9 cellular contexts compared by ENCODE assay signal in genomic region chr2:69917854-69918253, GRCh38. TPM values are rescaled to one million over a fixed set of nuclear protein-coding genes. Genes with fewer than 3 reads are reported as not detected.
DNase-seq lines count a peak whose midpoint lies in the region; ATAC-seq, FAIRE-seq and TF ChIP-seq lines count a peak whose summit lies in the region.
"Had no signal": no experiment of that assay in that cellular context is flagged by ENCODE, and none has a peak within 500 bp of the region (broad histone marks: within the 10 kb centered on the region; RNA-seq: fewer than 3 reads in every experiment).

No MANE protein-coding gene starts in this region.

- H4K8ac ChIP-seq in neuronal stem cell (ENCODE audit: low read depth, low read length), result no peak overlapping the region

- H3K27me3 Mint-ChIP-seq in astrocyte (ENCODE audit: low read depth, unreplicated experiment), result no peaks in the 10 kb centered on the region

- H3K36me3 ChIP-seq in left ventricle myocardium inferior, result peaks cover 32% of the 10 kb centered on the region
- no peaks in the 10 kb centered on the region for H3K36me3 ChIP-seq in astrocyte (ENCODE audit: insufficient read depth, low read length)
- no peaks in the 10 kb centered on the region for H3K36me3 ChIP-seq in kidney epithelial cell (ENCODE audit: control insufficient read depth, insufficient read depth, low read length)
- peaks cover 4 to 37% of the 10 kb centered on the region in 2 donors for H3K36me3 ChIP-seq in neuronal stem cell (replicated peaks in 1 of 2; ENCODE audit: control insufficient read depth in 2 of 2, insufficient read depth in 2 of 2, low read length in 2 of 2)

- H3K79me1 ChIP-seq in neuronal stem cell (ENCODE audit: low read depth, low read length), result peaks cover 2% of the 10 kb centered on the region

- no CpG with 5 or more reads among the region's 3 CpGs for WGBS in neuronal stem cell (ENCODE audit: extremely low coverage in 2 of 2, insufficient read length in 2 of 2, insufficient replicate concordance in 1 of 2), 2 donors

- peak overlapping the region; percentile 62 for H2AFZ ChIP-seq in astrocyte (ENCODE audit: low read depth, low read length)
- H2AFZ ChIP-seq in neuronal stem cell (ENCODE audit: low read length), result no peak overlapping the region

- no peaks in the 10 kb centered on the region for H3K9me3 ChIP-seq in left ventricle myocardium inferior (replicated peaks)
- no peaks in the 10 kb centered on the region for H3K9me3 ChIP-seq in astrocyte (ENCODE audit: insufficient read depth, low read depth, low read length)
- no peaks in the 10 kb centered on the region for H3K9me3 ChIP-seq in neuronal stem cell (replicated peaks in 1 of 2; ENCODE audit: control insufficient read depth in 2 of 2, insufficient read depth in 1 of 2, low read depth in 1 of 2, low read length in 2 of 2)

- peak overlapping the region; percentile 88 for H3K4me3 Mint-ChIP-seq in astrocyte (ENCODE audit: unreplicated experiment)

- H4K91ac ChIP-seq in neuronal stem cell (ENCODE audit: low read depth, low read length, poor library complexity), result no peak overlapping the region

- H2BK15ac ChIP-seq in neuronal stem cell (ENCODE audit: low read length), result no peak overlapping the region

- H3K36me3 Mint-ChIP-seq in astrocyte (ENCODE audit: low read depth, unreplicated experiment), result peaks cover 9% of the 10 kb centered on the region

- H3K4me1 ChIP-seq in left ventricle myocardium inferior (peaks cover 51% of the 10 kb centered on the region), astrocyte (ENCODE audit: insufficient read depth, low read length) (peaks cover 19% of the 10 kb centered on the region), neuronal stem cell (ENCODE audit: control insufficient read depth in 2 of 2, insufficient read depth in 1 of 2, low read depth in 1 of 2, low read length in 2 of 2) (peaks cover 0 to 3% of the 10 kb centered on the region in 2 donors)

- DNase-seq in left ventricle myocardium inferior (no peak), Right ventricle myocardium inferior (ENCODE audit: missing footprints) (no peak), astrocyte (ENCODE audit: low read depth) (peak; percentile 86), kidney epithelial cell (ENCODE audit: low read depth) (peak; percentile 45), NCI-H446 (lab: John Stamatoyannopoulos, UW) (no peak), foreskin melanocyte (no peak), NCI-H1092 (lab: John Stamatoyannopoulos, UW) (no peak), neuronal stem cell (ENCODE audit: low spot score) (no peak)
- DNase-seq: DMS 273 treated with DMSO at 0.1 percent for 48 hours had no signal

- no peak overlapping the region for H3K14ac ChIP-seq in neuronal stem cell (ENCODE audit: low read length)

- H2AK5ac ChIP-seq in neuronal stem cell (ENCODE audit: low read depth, low read length), result no peak overlapping the region

- H4K20me1 ChIP-seq in astrocyte (ENCODE audit: insufficient read depth, low read length), result no peaks in the 10 kb centered on the region

- no peak overlapping the region for H2BK12ac ChIP-seq in neuronal stem cell (ENCODE audit: low read length)

- no peaks in the 10 kb centered on the region for H3K9me3 Mint-ChIP-seq in astrocyte (ENCODE audit: unreplicated experiment)

- H3K4me3 ChIP-seq in left ventricle myocardium inferior, result no peak overlapping the region
- H3K4me3 ChIP-seq in astrocyte (ENCODE audit: insufficient read depth, low read depth, low read length), result no peak overlapping the region
- H3K4me3 ChIP-seq in kidney epithelial cell (ENCODE audit: low read depth, low read length), result no peak overlapping the region
- H3K4me3 ChIP-seq in neuronal stem cell (ENCODE audit: low read length in 2 of 2), result no peak overlapping the region

- ATAC-seq in Right ventricle myocardium inferior, result no peak

- H3K27me3 ChIP-seq in left ventricle myocardium inferior (ENCODE audit: low read depth), result no peaks in the 10 kb centered on the region
- H3K27me3 ChIP-seq in astrocyte (ENCODE audit: insufficient read depth, low read length), result no peaks in the 10 kb centered on the region
- H3K27me3 ChIP-seq in kidney epithelial cell (ENCODE audit: control insufficient read depth, insufficient read depth, low read length), result no peaks in the 10 kb centered on the region
- H3K27me3 ChIP-seq in neuronal stem cell (ENCODE audit: control insufficient read depth in 3 of 3, insufficient read depth in 3 of 3, low read depth in 1 of 3, low read length in 3 of 3), result no peaks in the 10 kb centered on the region

- H3K27ac ChIP-seq in left ventricle myocardium inferior (replicated peaks) (peak overlapping the region; percentile 56), astrocyte (ENCODE audit: low read depth, low read length) (peak overlapping the region; percentile 74), neuronal stem cell (replicated peaks; ENCODE audit: low read length) (no peak overlapping the region)

- no peak overlapping the region for H3K4ac ChIP-seq in neuronal stem cell (ENCODE audit: low read length)

- H2BK120ac ChIP-seq in neuronal stem cell (ENCODE audit: low read depth, low read length), result no peak overlapping the region

- no peak overlapping the region for H3K23ac ChIP-seq in neuronal stem cell (ENCODE audit: low read depth, low read length, poor library complexity)

- intact Hi-C loops in left ventricle myocardium inferior (cut with micrococcal nuclease) (no loop called here), Right ventricle myocardium inferior (cut with DNase I) (no loop called here)

- H3K9ac ChIP-seq in astrocyte (ENCODE audit: low read length) (peak overlapping the region; percentile 52), neuronal stem cell (ENCODE audit: low read depth, low read length, poor library complexity) (no peak overlapping the region)

- H2BK5ac ChIP-seq in neuronal stem cell (ENCODE audit: low read length), result no peak overlapping the region

- no peak for TF ChIP-seq CTCF in left ventricle myocardium inferior (IDR thresholded peaks at IDR 0.05; ENCODE audit: borderline replicate concordance)
- no peak for TF ChIP-seq CTCF in astrocyte (IDR thresholded peaks at IDR 0.05; ENCODE audit: insufficient read depth, low read depth, low read length)
- TF ChIP-seq CTCF in kidney epithelial cell (IDR thresholded peaks at IDR 0.05; ENCODE audit: insufficient read depth, low read length, poor library complexity, severe bottlenecking), result no peak

- no peak overlapping the region for H3K18ac ChIP-seq in neuronal stem cell (ENCODE audit: low read length)

- H3K4me2 ChIP-seq in astrocyte (ENCODE audit: low read length) (peak overlapping the region; percentile 91), neuronal stem cell (ENCODE audit: insufficient read depth, low read length, poor library complexity, severe bottlenecking) (no peak overlapping the region)

- H3K4me1 Mint-ChIP-seq in astrocyte (ENCODE audit: low read depth, unreplicated experiment), result peaks cover 23% of the 10 kb centered on the region

- FAIRE-seq in astrocyte (lab: Jason Lieb, UNC), result peak; percentile 70

- peak overlapping the region; percentile 94 for H3K27ac Mint-ChIP-seq in astrocyte (ENCODE audit: unreplicated experiment)

- H3K79me2 ChIP-seq in astrocyte (ENCODE audit: insufficient read depth, low read length), result peaks cover 31% of the 10 kb centered on the region

RNA-seq across cellular contexts. Expression of gene MXD1, which starts 2.9 kb away (rescaled TPM):
- total RNA-seq in left ventricle myocardium inferior (3.5 TPM), Right ventricle myocardium inferior (4.6 TPM), astrocyte (26.2 and 29.2 TPM in 2 replicates), kidney epithelial cell (14.1 and 14.4 TPM in 2 replicates)
- polyA plus RNA-seq in neuronal stem cell (2013, experiment 1 of 2), result 6.9 TPM
- 6.8 TPM for polyA plus RNA-seq in neuronal stem cell (2013, experiment 2 of 2)

RNA-seq across cellular contexts. Expression of gene SNRNP27, which starts 24.1 kb away (rescaled TPM):
- total RNA-seq in left ventricle myocardium inferior, result 56.0 TPM
- total RNA-seq in Right ventricle myocardium inferior, result 58.3 TPM
- 67.7 and 69.3 TPM in 2 replicates for total RNA-seq in astrocyte
- total RNA-seq in kidney epithelial cell, result 69.4 and 84.1 TPM in 2 replicates
- 123 TPM for polyA plus RNA-seq in neuronal stem cell (2013, experiment 1 of 2)
- polyA plus RNA-seq in neuronal stem cell (2013, experiment 2 of 2), result 126 TPM

RNA-seq across cellular contexts. Expression of gene ASPRV1, which starts 43.6 kb away (rescaled TPM):
- 0.63 TPM for total RNA-seq in left ventricle myocardium inferior
- 0.81 TPM for total RNA-seq in Right ventricle myocardium inferior
- total RNA-seq in astrocyte, result 0.23 and 0.26 TPM in 2 replicates
- total RNA-seq in kidney epithelial cell, result 0.07 and 0.08 TPM in 2 replicates
- 0.54 TPM for polyA plus RNA-seq in neuronal stem cell (2013, experiment 1 of 2)
- 0.75 TPM for polyA plus RNA-seq in neuronal stem cell (2013, experiment 2 of 2)

Comparison
In these comparisons a context has a peak if more than half of its experiments do, and no peak if none do; other contexts are left out.
1. DNase-seq: peak in astrocyte (single experiment) and kidney epithelial cell (single experiment); none in left ventricle myocardium inferior (single experiment), Right ventricle myocardium inferior (single experiment), NCI-H446 (0 of 2), foreskin melanocyte (single experiment), NCI-H1092 (single experiment) and neuronal stem cell (single experiment).